In the genomic region with DNA sequence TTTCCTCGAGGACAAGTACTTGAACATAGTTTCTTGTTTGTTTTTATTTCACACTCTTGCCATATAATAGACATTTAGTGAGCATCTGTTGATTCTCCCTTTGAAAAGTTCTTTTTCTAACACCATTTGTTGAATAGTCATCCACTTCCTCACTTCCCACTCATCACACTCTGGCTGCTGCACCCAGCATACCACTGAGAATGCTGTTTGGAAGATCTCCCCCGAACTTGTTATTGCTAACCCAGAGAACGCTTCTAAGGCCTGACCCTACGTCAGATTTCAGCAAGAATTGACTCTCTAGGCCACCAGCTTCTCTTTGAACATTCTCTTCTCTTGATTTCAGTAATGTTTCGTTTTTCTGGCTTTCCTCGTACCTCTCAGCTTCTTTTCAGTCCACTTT, we compare ENCODE assay signal across 20 cellular contexts.
"Had no signal": no experiment of that assay in that cellular context is flagged by ENCODE, and none has a peak within 500 bp of the region (broad histone marks: within the 10 kb centered on the region; RNA-seq: fewer than 3 reads in every experiment).

No MANE protein-coding gene starts in this region.

- H3K4me3 Mint-ChIP-seq: activated B cell treated with CpG ODN at 0.5 μM for 24 hours; activated CD4-positive, alpha-beta memory T cell treated with anti-CD3 and anti-CD28 coated beads for 36 hours; activated naive CD8-positive, alpha-beta T cell; endodermal cell; naive thymus-derived CD4-positive, alpha-beta T cell; stimulated activated memory B cell treated with anti-CD40 and anti-IgM and Interleukin-4, amounts not matched to agents 10 μg/mL and 1 μg/mL and 100 μg/mL, for 72 hours; T-cell had no signal

- FAIRE-seq: colon had no signal

- ATAC-seq: gastroesophageal sphincter; heart right ventricle; left ventricle myocardium superior; naive thymus-derived CD4-positive, alpha-beta T cell; right lobe of liver; stimulated activated memory B cell treated with anti-CD40 and anti-IgM and Interleukin-4, amounts not matched to agents 10 μg/mL and 1 μg/mL and 100 μg/mL, for 72 hours; T-cell; upper lobe of right lung had no signal

- H3K36me3 Mint-ChIP-seq: activated CD4-positive, alpha-beta memory T cell treated with anti-CD3 and anti-CD28 coated beads for 36 hours; activated naive CD8-positive, alpha-beta T cell; naive thymus-derived CD4-positive, alpha-beta T cell; stimulated activated memory B cell treated with anti-CD40 and anti-IgM and Interleukin-4, amounts not matched to agents 10 μg/mL and 1 μg/mL and 100 μg/mL, for 72 hours; T-cell had no signal

- H3K27me3 ChIP-seq: gastroesophageal sphincter, heart right ventricle, right lobe of liver, upper lobe of right lung had no signal

- H3K27me3 Mint-ChIP-seq: activated CD4-positive, alpha-beta memory T cell treated with anti-CD3 and anti-CD28 coated beads for 36 hours; activated naive CD8-positive, alpha-beta T cell had no signal

- H3K36me3 ChIP-seq: gastroesophageal sphincter, heart right ventricle, right lobe of liver, thoracic aorta, upper lobe of right lung had no signal

- DNase-seq: activated B cell treated with CpG ODN at 0.5 μM for 24 hours; activated CD4-positive, alpha-beta memory T cell treated with anti-CD3 and anti-CD28 coated beads for 36 hours; activated CD4-positive, alpha-beta T cell treated with anti-CD3 and anti-CD28 coated beads for 4 hours; amniotic stem cell; endodermal cell; heart right ventricle; kidney glomerular epithelial cell; left ventricle myocardium superior; naive thymus-derived CD4-positive, alpha-beta T cell; right lobe of liver; stimulated activated CD4-positive, alpha-beta T cell treated with anti-CD3 and anti-CD28 coated beads, Interleukin-4, amount 100 ng/mL, for 4 hours; T-cell; upper lobe of right lung had no signal

- H3K27ac ChIP-seq: dorsolateral prefrontal cortex, gastroesophageal sphincter, heart right ventricle, right lobe of liver, thoracic aorta, upper lobe of right lung had no signal

- H3K27ac Mint-ChIP-seq: activated B cell treated with CpG ODN at 0.5 μM for 24 hours; activated CD4-positive, alpha-beta memory T cell treated with anti-CD3 and anti-CD28 coated beads for 36 hours; activated naive CD8-positive, alpha-beta T cell; endodermal cell; stimulated activated memory B cell treated with anti-CD40 and anti-IgM and Interleukin-4, amounts not matched to agents 10 μg/mL and 1 μg/mL and 100 μg/mL, for 72 hours; T-cell had no signal

- H3K4me1 ChIP-seq: gastroesophageal sphincter had no signal

- H3K4me3 ChIP-seq: dorsolateral prefrontal cortex, gastroesophageal sphincter, heart right ventricle, right lobe of liver, smooth muscle cell, thoracic aorta, upper lobe of right lung had no signal

- H3K4me1 Mint-ChIP-seq: endodermal cell, T-cell had no signal

- H3K9me3 ChIP-seq: gastroesophageal sphincter, right lobe of liver, thoracic aorta, upper lobe of right lung had no signal

- H3K9me3 Mint-ChIP-seq: activated B cell treated with CpG ODN at 0.5 μM for 24 hours; activated CD4-positive, alpha-beta memory T cell treated with anti-CD3 and anti-CD28 coated beads for 36 hours; endodermal cell; stimulated activated memory B cell treated with anti-CD40 and anti-IgM and Interleukin-4, amounts not matched to agents 10 μg/mL and 1 μg/mL and 100 μg/mL, for 72 hours; T-cell had no signal
